22 cellular contexts compared by ENCODE assay signal in genomic region chr5:2685651-2686050, GRCh38.
DNase-seq lines count a peak whose midpoint lies in the region; ATAC-seq, FAIRE-seq and TF ChIP-seq lines count a peak whose summit lies in the region.
"Had no signal": no experiment of that assay in that cellular context is flagged by ENCODE, and none has a peak within 500 bp of the region (broad histone marks: within the 10 kb centered on the region; RNA-seq: fewer than 3 reads in every experiment).

No MANE protein-coding gene starts in this region.

- intact Hi-C loops in body of pancreas (cut with DNase I): no loop called here

- no peak for TF ChIP-seq POLR2A in body of pancreas (IDR thresholded peaks at IDR 0.05)

- H3K27ac ChIP-seq in foreskin keratinocyte (no peak overlapping the region), body of pancreas (no peak overlapping the region)
- H3K27ac ChIP-seq: ovary, SJCRH30, upper lobe of left lung, VCaP had no signal

- 28 to 38% methylated on average over 2 of the region's 2 CpGs for WGBS in body of pancreas, 2 donors

- TF ChIP-seq CTCF in foreskin keratinocyte (conservative IDR thresholded peaks at IDR 0.05) (no peak), body of pancreas (IDR thresholded peaks at IDR 0.05) (no peak)

- peak; percentile 83 for ATAC-seq in foreskin keratinocyte
- no peak for ATAC-seq in HG02798 (IDR thresholded peaks at IDR 0.05; ENCODE audit: poor library complexity, unreplicated experiment)
- ATAC-seq in body of pancreas: no peak
- no peak for ATAC-seq in GM18498 (IDR thresholded peaks at IDR 0.05; ENCODE audit: unreplicated experiment)
- ATAC-seq: HCT116, K562, T-helper 17 cell had no signal

- H3K27me3 ChIP-seq in foreskin keratinocyte: peaks cover 12% of the 10 kb centered on the region
- H3K27me3 ChIP-seq in body of pancreas: no peaks in the 10 kb centered on the region
- H3K27me3 ChIP-seq: ovary, SJCRH30, upper lobe of left lung had no signal

- no peak overlapping the region for H3K4me3 ChIP-seq in body of pancreas
- H3K4me3 ChIP-seq: K562, ovary, SJCRH30, upper lobe of left lung had no signal

- DNase-seq in NCI-H748 (lab: John Stamatoyannopoulos, UW; ENCODE audit: unreplicated experiment) (peak; percentile 60), NCI-H748 treated with DMSO at 0.1 percent for 48 hours (lab: John Stamatoyannopoulos, UW) (no peak), SW480 (ENCODE audit: low spot score) (peak; percentile 66), foreskin keratinocyte (peak; percentile 75 to 79), urothelium cell line (ENCODE audit: low spot score) (peak; percentile 75), body of pancreas (no peak)
- DNase-seq: 8988T; activated gamma-delta T cell; effector CD8-positive, alpha-beta T cell; naive B cell; NCI-H2081 treated with DMSO at 0.1 percent for 48 hours; NCI-H526; ovary; SJCRH30; stimulated activated CD4-positive, alpha-beta T cell treated with anti-CD3 and anti-CD28 coated beads, Interleukin-4, amount 100 ng/mL, for 1 hour; T-helper 17 cell; upper lobe of left lung had no signal

- FAIRE-seq in urothelium cell line (lab: Jason Lieb, UNC): peak; percentile 79
- FAIRE-seq: K562 had no signal

- H3K36me3 ChIP-seq in body of pancreas (replicated peaks in 1 of 2; ENCODE audit: insufficient read depth in 1 of 2, low read depth in 2 of 2): no peaks in the 10 kb centered on the region
- H3K36me3 ChIP-seq: ovary, SJCRH30, upper lobe of left lung had no signal

- H3K9me3 ChIP-seq in body of pancreas: no peaks in the 10 kb centered on the region
- H3K9me3 ChIP-seq: ovary, SJCRH30, upper lobe of left lung had no signal

- H3K4me1 ChIP-seq in foreskin keratinocyte: peaks cover 18% of the 10 kb centered on the region
- no peaks in the 10 kb centered on the region for H3K4me1 ChIP-seq in body of pancreas
- H3K4me1 ChIP-seq: SJCRH30, upper lobe of left lung had no signal

Comparison
In these comparisons a context has a peak if more than half of its experiments do, and no peak if none do; other contexts are left out.
1. DNase-seq: peak in NCI-H748 (single experiment), SW480 (single experiment), foreskin keratinocyte (2 of 2) and urothelium cell line (single experiment); none in NCI-H748 treated with DMSO at 0.1 percent for 48 hours (single experiment) and body of pancreas (0 of 4).